Comparison of ENCODE assay signal across 1 cellular context in the genomic region with DNA sequence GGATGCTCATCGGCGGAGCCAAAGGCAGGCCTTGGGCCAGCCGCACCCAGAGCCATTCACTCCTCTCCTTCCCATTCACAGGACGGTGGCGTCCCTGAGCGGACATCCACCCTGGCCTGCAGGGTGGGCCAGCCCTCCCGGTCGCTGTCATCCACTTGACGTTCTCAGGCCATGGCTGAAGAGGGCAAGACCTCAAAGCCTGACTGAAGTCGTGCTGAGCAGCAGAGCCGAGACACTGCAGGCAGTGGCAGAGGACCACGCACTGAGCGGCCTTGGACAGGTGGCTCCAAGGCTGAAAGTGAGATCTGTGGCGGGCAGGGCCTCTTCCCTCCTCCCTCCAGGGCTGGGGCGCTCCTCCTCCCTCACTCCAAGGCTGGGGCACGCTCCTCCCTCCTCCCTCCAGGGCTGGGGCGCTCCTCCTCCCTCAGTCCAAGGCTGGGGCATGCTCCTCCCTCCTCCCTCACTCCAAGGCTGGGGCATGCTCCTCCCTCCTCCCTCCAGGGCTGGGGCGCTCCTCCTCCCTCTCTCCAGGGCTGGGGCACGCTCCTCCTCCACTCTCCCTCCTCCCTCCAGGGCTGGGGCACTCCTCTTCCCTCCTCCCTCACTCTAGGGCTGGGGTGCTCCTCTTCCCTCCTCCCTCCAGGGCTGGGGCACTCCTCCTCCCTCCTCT.
A peak's percentile ranks its signal among the peaks of the same experiment; 100 is the strongest.
TF ChIP-seq lines count a peak whose summit lies in the region.

No MANE protein-coding gene starts in this region.

TF ChIP-seq in HepG2, 621 proteins besides CTCF, POLR2A, EP300 and RAD21:
- peak; percentile 95 for TF ChIP-seq ZNF263 (CRISPR knock-in tag; IDR thresholded peaks at IDR 0.05)
- TF ChIP-seq, protein P1, sequence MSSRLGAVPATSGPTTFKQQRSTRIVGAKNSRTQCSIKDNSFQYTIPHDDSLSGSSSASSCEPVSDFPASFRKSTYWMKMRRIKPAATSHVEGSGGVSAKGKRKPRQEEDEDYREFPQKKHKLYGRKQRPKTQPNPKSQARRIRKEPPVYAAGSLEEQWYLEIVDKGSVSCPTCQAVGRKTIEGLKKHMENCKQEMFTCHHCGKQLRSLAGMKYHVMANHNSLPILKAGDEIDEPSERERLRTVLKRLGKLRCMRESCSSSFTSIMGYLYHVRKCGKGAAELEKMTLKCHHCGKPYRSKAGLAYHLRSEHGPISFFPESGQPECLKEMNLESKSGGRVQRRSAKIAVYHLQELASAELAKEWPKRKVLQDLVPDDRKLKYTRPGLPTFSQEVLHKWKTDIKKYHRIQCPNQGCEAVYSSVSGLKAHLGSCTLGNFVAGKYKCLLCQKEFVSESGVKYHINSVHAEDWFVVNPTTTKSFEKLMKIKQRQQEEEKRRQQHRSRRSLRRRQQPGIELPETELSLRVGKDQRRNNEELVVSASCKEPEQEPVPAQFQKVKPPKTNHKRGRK (CRISPR knock-in tag; IDR thresholded peaks at IDR 0.05) = no peak
